Comparison of ENCODE assay signal across 16 cellular contexts in genomic region chr2:23418490-23418911, GRCh38. TPM values are rescaled to one million over a fixed set of nuclear protein-coding genes. Genes with fewer than 3 reads are reported as not detected.
DNase-seq lines count a peak whose midpoint lies in the region; ATAC-seq and TF ChIP-seq lines count a peak whose summit lies in the region.
"Had no signal": no experiment of that assay in that cellular context is flagged by ENCODE, and none has a peak within 500 bp of the region (broad histone marks: within the 10 kb centered on the region; RNA-seq: fewer than 3 reads in every experiment).

No MANE protein-coding gene starts in this region.

- H3K27me3 ChIP-seq in RWPE2 (ENCODE audit: insufficient read depth, poor library complexity, severe bottlenecking) (no peaks in the 10 kb centered on the region), osteoblast (ENCODE audit: insufficient read depth, low read length) (no peaks in the 10 kb centered on the region)

- H3K36me3 ChIP-seq in RWPE2 (ENCODE audit: low read depth), result no peaks in the 10 kb centered on the region
- H3K36me3 ChIP-seq in osteoblast (ENCODE audit: insufficient read depth, low read length), result no peaks in the 10 kb centered on the region
- H3K36me3 ChIP-seq: prostate gland had no signal

- H3K79me2 ChIP-seq in osteoblast (ENCODE audit: insufficient read depth, low read length), result no peaks in the 10 kb centered on the region

- peak; percentile 85 for ATAC-seq in RWPE2 (ENCODE audit: low read depth)
- ATAC-seq in GM21447 (IDR thresholded peaks at IDR 0.05; ENCODE audit: unreplicated experiment), result no peak
- no peak for ATAC-seq in GM18498 (IDR thresholded peaks at IDR 0.05; ENCODE audit: unreplicated experiment)
- ATAC-seq in GM21825 (IDR thresholded peaks at IDR 0.05; ENCODE audit: unreplicated experiment), result no peak
- ATAC-seq: HepG2, left colon, Right ventricle myocardium inferior had no signal

- H3K9me3 ChIP-seq in RWPE2 (ENCODE audit: severe bottlenecking), result no peaks in the 10 kb centered on the region
- no peaks in the 10 kb centered on the region for H3K9me3 ChIP-seq in osteoblast (ENCODE audit: low read depth, low read length)
- H3K9me3 ChIP-seq: prostate gland had no signal

- peak overlapping the region; percentile 48 for H2AFZ ChIP-seq in osteoblast (ENCODE audit: low read length)

- no peaks in the 10 kb centered on the region for H4K20me1 ChIP-seq in osteoblast (ENCODE audit: insufficient read depth, low read length)

- peak; percentile 64 for DNase-seq in Daoy (ENCODE audit: low read depth)
- no peak for DNase-seq in RWPE2 (ENCODE audit: low spot score)
- DNase-seq in fibroblast of gingiva (ENCODE audit: low read depth), result peak; percentile 84
- DNase-seq in osteoblast (ENCODE audit: insufficient read length, low spot score, missing footprints), result peak; percentile 89
- no peak for DNase-seq in cerebellum (ENCODE audit: low spot score)
- DNase-seq: activated B cell treated with CpG ODN at 0.5 μM for 24 hours; activated gamma-delta T cell treated with Interleukin-2 at 50 U/mL for 16 hours; CD4-positive, alpha-beta T cell; effector CD8-positive, alpha-beta T cell; left colon had no signal

- peak overlapping the region; percentile 48 for H3K4me2 ChIP-seq in osteoblast (ENCODE audit: insufficient read depth, low read length)

- H3K4me1 ChIP-seq in RWPE2 (ENCODE audit: insufficient read depth, poor library complexity, severe bottlenecking) (peaks cover 10% of the 10 kb centered on the region), osteoblast (ENCODE audit: insufficient read depth, low read length) (peaks cover 21% of the 10 kb centered on the region)
- H3K4me1 ChIP-seq: prostate gland had no signal

- TF ChIP-seq CTCF in RWPE2 (IDR thresholded peaks at IDR 0.05; ENCODE audit: poor library complexity, severe bottlenecking) (no peak), osteoblast (IDR thresholded peaks at IDR 0.05; ENCODE audit: extremely low read depth, low read depth, low read length) (no peak)

- H3K27ac ChIP-seq in RWPE2 (ENCODE audit: poor library complexity, severe bottlenecking) (no peak overlapping the region), osteoblast (ENCODE audit: low read depth, low read length) (peak overlapping the region; percentile 83)
- H3K27ac ChIP-seq: prostate gland had no signal

- H3K4me3 ChIP-seq in RWPE2 (ENCODE audit: severe bottlenecking) (no peak overlapping the region), osteoblast (ENCODE audit: insufficient read depth, low read length) (no peak overlapping the region)
- H3K4me3 ChIP-seq: prostate gland had no signal

RNA-seq across cellular contexts. Expression of gene KLHL29, which starts 33.5 kb away (rescaled TPM):
- 4.6 and 5.6 TPM in 2 replicates for total RNA-seq in Daoy (2014; rRNA removed; shearing (Covaris generic))
- total RNA-seq in osteoblast, result 1.5 and 3.3 TPM in 2 replicates
- total RNA-seq in cerebellum, result 34.0 TPM
- total RNA-seq: HepG2 had no signal

Comparison
In these comparisons a context has a peak if more than half of its experiments do, and no peak if none do; other contexts are left out.
1. DNase-seq: peak in Daoy (single experiment), fibroblast of gingiva (single experiment) and osteoblast (single experiment); none in RWPE2 (single experiment) and cerebellum (single experiment).